In the genomic region with DNA sequence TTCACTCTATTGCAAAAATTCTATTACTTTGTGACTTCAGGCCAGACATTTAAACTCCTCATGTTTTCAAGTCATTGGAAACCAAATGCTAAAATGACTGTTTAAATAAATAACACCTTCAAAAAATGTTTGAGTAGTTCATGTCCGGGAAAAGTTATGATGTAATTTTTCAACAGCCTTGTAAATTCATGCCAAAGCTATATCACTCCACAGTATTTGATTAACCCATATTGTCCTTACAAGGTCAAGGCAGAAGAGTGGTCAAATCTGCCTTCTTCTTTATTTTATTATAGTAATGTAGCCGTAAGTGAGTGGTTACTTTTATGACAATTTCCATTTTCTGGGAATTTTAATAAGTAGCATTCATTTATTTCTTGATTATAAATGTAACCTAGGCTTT, we compare ENCODE assay signal across 2 cellular contexts.
TF ChIP-seq lines count a peak whose summit lies in the region.

No MANE protein-coding gene starts in this region.

TF ChIP-seq in GM23338, 12 proteins besides CTCF, POLR2A, EP300 and RAD21 (continued from another document and continues in another):
- TF ChIP-seq, protein P1, sequence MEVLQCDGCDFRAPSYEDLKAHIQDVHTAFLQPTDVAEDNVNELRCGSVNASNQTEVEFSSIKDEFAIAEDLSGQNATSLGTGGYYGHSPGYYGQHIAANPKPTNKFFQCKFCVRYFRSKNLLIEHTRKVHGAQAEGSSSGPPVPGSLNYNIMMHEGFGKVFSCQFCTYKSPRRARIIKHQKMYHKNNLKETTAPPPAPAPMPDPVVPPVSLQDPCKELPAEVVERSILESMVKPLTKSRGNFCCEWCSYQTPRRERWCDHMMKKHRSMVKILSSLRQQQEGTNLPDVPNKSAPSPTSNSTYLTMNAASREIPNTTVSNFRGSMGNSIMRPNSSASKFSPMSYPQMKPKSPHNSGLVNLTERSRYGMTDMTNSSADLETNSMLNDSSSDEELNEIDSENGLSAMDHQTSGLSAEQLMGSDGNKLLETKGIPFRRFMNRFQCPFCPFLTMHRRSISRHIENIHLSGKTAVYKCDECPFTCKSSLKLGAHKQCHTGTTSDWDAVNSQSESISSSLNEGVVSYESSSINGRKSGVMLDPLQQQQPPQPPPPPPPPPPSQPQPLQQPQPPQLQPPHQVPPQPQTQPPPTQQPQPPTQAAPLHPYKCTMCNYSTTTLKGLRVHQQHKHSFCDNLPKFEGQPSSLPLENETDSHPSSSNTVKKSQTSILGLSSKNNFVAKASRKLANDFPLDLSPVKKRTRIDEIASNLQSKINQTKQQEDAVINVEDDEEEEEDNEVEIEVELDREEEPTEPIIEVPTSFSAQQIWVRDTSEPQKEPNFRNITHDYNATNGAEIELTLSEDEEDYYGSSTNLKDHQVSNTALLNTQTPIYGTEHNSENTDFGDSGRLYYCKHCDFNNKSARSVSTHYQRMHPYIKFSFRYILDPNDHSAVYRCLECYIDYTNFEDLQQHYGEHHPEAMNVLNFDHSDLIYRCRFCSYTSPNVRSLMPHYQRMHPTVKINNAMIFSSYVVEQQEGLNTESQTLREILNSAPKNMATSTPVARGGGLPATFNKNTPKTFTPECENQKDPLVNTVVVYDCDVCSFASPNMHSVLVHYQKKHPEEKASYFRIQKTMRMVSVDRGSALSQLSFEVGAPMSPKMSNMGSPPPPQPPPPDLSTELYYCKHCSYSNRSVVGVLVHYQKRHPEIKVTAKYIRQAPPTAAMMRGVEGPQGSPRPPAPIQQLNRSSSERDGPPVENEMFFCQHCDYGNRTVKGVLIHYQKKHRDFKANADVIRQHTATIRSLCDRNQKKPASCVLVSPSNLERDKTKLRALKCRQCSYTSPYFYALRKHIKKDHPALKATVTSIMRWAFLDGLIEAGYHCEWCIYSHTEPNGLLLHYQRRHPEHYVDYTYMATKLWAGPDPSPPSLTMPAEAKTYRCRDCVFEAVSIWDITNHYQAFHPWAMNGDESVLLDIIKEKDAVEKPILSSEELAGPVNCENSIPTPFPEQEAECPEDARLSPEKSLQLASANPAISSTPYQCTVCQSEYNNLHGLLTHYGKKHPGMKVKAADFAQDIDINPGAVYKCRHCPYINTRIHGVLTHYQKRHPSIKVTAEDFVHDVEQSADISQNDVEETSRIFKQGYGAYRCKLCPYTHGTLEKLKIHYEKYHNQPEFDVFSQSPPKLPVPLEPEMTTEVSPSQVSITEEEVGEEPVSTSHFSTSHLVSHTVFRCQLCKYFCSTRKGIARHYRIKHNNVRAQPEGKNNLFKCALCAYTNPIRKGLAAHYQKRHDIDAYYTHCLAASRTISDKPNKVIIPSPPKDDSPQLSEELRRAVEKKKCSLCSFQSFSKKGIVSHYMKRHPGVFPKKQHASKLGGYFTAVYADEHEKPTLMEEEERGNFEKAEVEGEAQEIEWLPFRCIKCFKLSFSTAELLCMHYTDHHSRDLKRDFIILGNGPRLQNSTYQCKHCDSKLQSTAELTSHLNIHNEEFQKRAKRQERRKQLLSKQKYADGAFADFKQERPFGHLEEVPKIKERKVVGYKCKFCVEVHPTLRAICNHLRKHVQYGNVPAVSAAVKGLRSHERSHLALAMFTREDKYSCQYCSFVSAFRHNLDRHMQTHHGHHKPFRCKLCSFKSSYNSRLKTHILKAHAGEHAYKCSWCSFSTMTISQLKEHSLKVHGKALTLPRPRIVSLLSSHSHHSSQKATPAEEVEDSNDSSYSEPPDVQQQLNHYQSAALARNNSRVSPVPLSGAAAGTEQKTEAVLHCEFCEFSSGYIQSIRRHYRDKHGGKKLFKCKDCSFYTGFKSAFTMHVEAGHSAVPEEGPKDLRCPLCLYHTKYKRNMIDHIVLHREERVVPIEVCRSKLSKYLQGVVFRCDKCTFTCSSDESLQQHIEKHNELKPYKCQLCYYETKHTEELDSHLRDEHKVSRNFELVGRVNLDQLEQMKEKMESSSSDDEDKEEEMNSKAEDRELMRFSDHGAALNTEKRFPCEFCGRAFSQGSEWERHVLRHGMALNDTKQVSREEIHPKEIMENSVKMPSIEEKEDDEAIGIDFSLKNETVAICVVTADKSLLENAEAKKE (CRISPR knock-in tag; IDR thresholded peaks at IDR 0.05) = no peak
- TF ChIP-seq, protein P2, sequence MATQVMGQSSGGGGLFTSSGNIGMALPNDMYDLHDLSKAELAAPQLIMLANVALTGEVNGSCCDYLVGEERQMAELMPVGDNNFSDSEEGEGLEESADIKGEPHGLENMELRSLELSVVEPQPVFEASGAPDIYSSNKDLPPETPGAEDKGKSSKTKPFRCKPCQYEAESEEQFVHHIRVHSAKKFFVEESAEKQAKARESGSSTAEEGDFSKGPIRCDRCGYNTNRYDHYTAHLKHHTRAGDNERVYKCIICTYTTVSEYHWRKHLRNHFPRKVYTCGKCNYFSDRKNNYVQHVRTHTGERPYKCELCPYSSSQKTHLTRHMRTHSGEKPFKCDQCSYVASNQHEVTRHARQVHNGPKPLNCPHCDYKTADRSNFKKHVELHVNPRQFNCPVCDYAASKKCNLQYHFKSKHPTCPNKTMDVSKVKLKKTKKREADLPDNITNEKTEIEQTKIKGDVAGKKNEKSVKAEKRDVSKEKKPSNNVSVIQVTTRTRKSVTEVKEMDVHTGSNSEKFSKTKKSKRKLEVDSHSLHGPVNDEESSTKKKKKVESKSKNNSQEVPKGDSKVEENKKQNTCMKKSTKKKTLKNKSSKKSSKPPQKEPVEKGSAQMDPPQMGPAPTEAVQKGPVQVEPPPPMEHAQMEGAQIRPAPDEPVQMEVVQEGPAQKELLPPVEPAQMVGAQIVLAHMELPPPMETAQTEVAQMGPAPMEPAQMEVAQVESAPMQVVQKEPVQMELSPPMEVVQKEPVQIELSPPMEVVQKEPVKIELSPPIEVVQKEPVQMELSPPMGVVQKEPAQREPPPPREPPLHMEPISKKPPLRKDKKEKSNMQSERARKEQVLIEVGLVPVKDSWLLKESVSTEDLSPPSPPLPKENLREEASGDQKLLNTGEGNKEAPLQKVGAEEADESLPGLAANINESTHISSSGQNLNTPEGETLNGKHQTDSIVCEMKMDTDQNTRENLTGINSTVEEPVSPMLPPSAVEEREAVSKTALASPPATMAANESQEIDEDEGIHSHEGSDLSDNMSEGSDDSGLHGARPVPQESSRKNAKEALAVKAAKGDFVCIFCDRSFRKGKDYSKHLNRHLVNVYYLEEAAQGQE (IDR thresholded peaks at IDR 0.05; ENCODE audit: unreplicated experiment) = no peak
- TF ChIP-seq, protein P3, sequence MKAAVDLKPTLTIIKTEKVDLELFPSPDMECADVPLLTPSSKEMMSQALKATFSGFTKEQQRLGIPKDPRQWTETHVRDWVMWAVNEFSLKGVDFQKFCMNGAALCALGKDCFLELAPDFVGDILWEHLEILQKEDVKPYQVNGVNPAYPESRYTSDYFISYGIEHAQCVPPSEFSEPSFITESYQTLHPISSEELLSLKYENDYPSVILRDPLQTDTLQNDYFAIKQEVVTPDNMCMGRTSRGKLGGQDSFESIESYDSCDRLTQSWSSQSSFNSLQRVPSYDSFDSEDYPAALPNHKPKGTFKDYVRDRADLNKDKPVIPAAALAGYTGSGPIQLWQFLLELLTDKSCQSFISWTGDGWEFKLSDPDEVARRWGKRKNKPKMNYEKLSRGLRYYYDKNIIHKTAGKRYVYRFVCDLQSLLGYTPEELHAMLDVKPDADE (IDR thresholded peaks at IDR 0.05) = no peak
- TF ChIP-seq NANOG (IDR thresholded peaks at IDR 0.05; ENCODE audit: borderline replicate concordance) (no peak), CREB1 (CRISPR knock-in tag; IDR thresholded peaks at IDR 0.05; ENCODE audit: low read depth) (no peak), JUNB (IDR thresholded peaks at IDR 0.05; ENCODE audit: unreplicated experiment) (no peak), EZH2 (IDR thresholded peaks at IDR 0.05; ENCODE audit: low read depth, unreplicated experiment) (no peak), ZNF331 (CRISPR knock-in tag; IDR thresholded peaks at IDR 0.05; ENCODE audit: low read depth) (no peak), STAT1 (IDR thresholded peaks at IDR 0.05; ENCODE audit: unreplicated experiment) (no peak), POLR2AphosphoS5 (IDR thresholded peaks at IDR 0.05; ENCODE audit: low read depth) (no peak)

TF ChIP-seq in SK-N-SH, 30 proteins besides CTCF, POLR2A, EP300 and RAD21 (continued from another document):
- TF ChIP-seq, protein P2 (IDR thresholded peaks at IDR 0.05; ENCODE audit: low read depth, low read length) = no peak
TF ChIP-seq in SK-N-SH: peak in this region for 0.
